ENCODE assay signal across 8 cellular contexts in the genomic region with DNA sequence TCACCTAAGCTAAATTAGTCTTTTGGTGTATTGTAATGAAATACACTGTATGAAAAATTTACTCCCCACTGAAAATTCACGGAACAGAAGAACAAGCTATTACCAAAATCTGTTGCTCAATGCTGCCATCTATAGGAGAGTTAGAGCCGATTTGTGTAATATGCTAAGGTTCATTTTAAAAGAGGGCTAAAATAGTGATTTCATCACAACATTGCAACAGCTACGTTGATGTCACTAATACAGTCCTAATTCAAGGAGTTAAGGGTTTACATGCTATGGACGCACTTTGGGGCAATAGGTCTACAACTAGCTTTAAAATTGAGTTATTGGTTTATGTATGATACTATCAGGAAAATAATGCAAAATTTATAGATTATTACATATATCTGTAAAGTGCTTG. TPM values are rescaled to one million over a fixed set of nuclear protein-coding genes. Genes with fewer than 3 reads are reported as not detected.
A peak's percentile ranks its signal among the peaks of the same experiment; 100 is the strongest.
DNase-seq lines count a peak whose midpoint lies in the region; ATAC-seq and TF ChIP-seq lines count a peak whose summit lies in the region.

No MANE protein-coding gene starts in this region.

- intact Hi-C loops in left lung (cut with DNase I), result loop anchor here in 1 of 2 donors (5.0 to 10.0 kb wide), 2 partner anchors 918 to 1130 kb away; no protein-coding TSS in a partner anchor

- H3K9me3 Mint-ChIP-seq in brain, result peaks cover 0 to 4% (median 0%) of the 10 kb centered on the region in 5 experiments

- H3K27me3 Mint-ChIP-seq in brain, result peaks cover 8% of the 10 kb centered on the region

- H3K4me1 Mint-ChIP-seq in brain, result peaks cover 28% of the 10 kb centered on the region

- H3K36me3 ChIP-seq in left lung, result no peaks in the 10 kb centered on the region

- peaks cover 3 to 43% of the 10 kb centered on the region in 2 donors for H3K4me1 ChIP-seq in left lung

- H3K4me3 ChIP-seq in HFF-Myc (replicated peaks; ENCODE audit: low read depth, low read length), result no peak overlapping the region
- no peak overlapping the region for H3K4me3 ChIP-seq in left lung

- peaks cover 5% of the 10 kb centered on the region for H3K36me3 Mint-ChIP-seq in brain

- no peak overlapping the region for H3K27ac ChIP-seq in left lung

- peak overlapping the region in 2 of 5 experiments; percentile 4 to 51 for H3K27ac Mint-ChIP-seq in brain

- H3K27me3 ChIP-seq in left lung, result peaks cover 0 to 74% of the 10 kb centered on the region in 2 donors

- peak; percentile 16 for DNase-seq in COLO668 (lab: John Stamatoyannopoulos, UW; ENCODE audit: unreplicated experiment)
- DNase-seq in HFF-Myc (ENCODE audit: extremely low read depth, low read depth), result no peak
- DNase-seq in NCI-H69 (lab: John Stamatoyannopoulos, UW), result peak; percentile 72
- DNase-seq in left lung, result no peak
- no peak for DNase-seq in stimulated activated CD4-positive, alpha-beta T cell treated with anti-CD3 and anti-CD28 coated beads, Interleukin-12 subunit alpha, Interleukin-12 subunit beta, amount 100 ng/mL, for 4 hours

- peak overlapping the region in 4 of 5 experiments; percentile 1 to 86 (median 48) for H3K4me3 Mint-ChIP-seq in brain

- no peak for ATAC-seq in left lung
- no peak for ATAC-seq in GM21786 (IDR thresholded peaks at IDR 0.05; ENCODE audit: unreplicated experiment)
- ATAC-seq in GM21423 (IDR thresholded peaks at IDR 0.05; ENCODE audit: unreplicated experiment), result no peak

- no peaks in the 10 kb centered on the region for H3K9me3 ChIP-seq in left lung

- peak; percentile 56 for TF ChIP-seq CTCF in HFF-Myc (IDR thresholded peaks at IDR 0.05; ENCODE audit: low read depth, low read length, missing control alignments)
- peak; percentile 80 to 81 for TF ChIP-seq CTCF in brain (conservative IDR thresholded peaks at IDR 0.05)
- TF ChIP-seq CTCF in left lung (IDR thresholded peaks at IDR 0.05), result peak; percentile 70 to 80

RNA-seq across cellular contexts. Expression of a gene that starts 3.0 kb away (rescaled TPM):
- polyA plus RNA-seq in brain (ENCODE audit: insufficient read depth, low read depth, low replicate concordance), result 2.0 TPM
- total RNA-seq in left lung, result 10 to 100 TPM; 13.3 to 15.9 TPM

RNA-seq across cellular contexts. Expression of a gene that starts 33.3 kb away (rescaled TPM):
- polyA plus RNA-seq in brain (ENCODE audit: insufficient read depth, low read depth, low replicate concordance), result 18.1 TPM
- total RNA-seq in left lung, result 10 to 100 TPM; 33.3 to 40.1 TPM

Comparison
In these comparisons a context has a peak if more than half of its experiments do, and no peak if none do; other contexts are left out.
1. DNase-seq: peak in COLO668 (single experiment) and NCI-H69 (single experiment); none in HFF-Myc (single experiment), left lung (0 of 2) and stimulated activated CD4-positive, alpha-beta T cell treated with anti-CD3 and anti-CD28 coated beads, Interleukin-12 subunit alpha, Interleukin-12 subunit beta, amount 100 ng/mL, for 4 hours (single experiment).
2. Peak in every context shown above with its lines, with median percentiles within 50 percentile points of each other: CTCF ChIP-seq.